ENCODE assay signal across 27 cellular contexts in the genomic region with DNA sequence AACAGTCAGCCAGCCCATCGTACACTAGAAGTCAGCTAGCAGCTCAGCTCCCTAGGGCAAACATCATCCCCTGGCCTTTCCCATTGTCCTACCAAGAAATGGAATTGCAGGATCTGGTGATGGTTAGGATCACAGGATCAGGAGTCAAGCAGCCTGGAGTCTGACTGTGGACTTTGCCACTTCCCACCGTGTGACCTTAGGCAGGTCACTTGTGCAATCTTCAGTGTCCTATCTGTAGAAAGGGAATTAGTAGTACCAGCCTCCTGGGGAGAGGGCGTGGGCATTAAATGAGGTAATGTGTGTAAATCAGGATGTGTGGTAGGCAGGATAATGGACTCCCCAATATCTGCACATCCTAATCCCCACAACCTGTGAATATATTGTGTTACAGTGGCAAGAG. TPM values are rescaled to one million over a fixed set of nuclear protein-coding genes. Genes with fewer than 3 reads are reported as not detected.
DNase-seq lines count a peak whose midpoint lies in the region; ATAC-seq, FAIRE-seq and TF ChIP-seq lines count a peak whose summit lies in the region.
"Had no signal": no experiment of that assay in that cellular context is flagged by ENCODE, and none has a peak within 500 bp of the region (broad histone marks: within the 10 kb centered on the region; RNA-seq: fewer than 3 reads in every experiment).

No MANE protein-coding gene starts in this region.

- no peak overlapping the region for H3K27ac Mint-ChIP-seq in osteocyte (ENCODE audit: unreplicated experiment)
- H3K27ac Mint-ChIP-seq: CD8-positive, alpha-beta T cell had no signal

- H3K4me3 ChIP-seq in coronary artery, result no peak overlapping the region
- no peak overlapping the region for H3K4me3 ChIP-seq in HepG2 (replicated peaks in 1 of 3; ENCODE audit: insufficient read depth in 1 of 3, low read depth in 2 of 3, low read length in 3 of 3)
- H3K4me3 ChIP-seq in left lung, result no peak overlapping the region
- H3K4me3 ChIP-seq: A549, GM12878, MG63, PC-9, SJSA1 had no signal

- no peak overlapping the region for H3K9ac ChIP-seq in HepG2 (ENCODE audit: insufficient read depth, low read depth, low read length)

- no peak overlapping the region for H3K27ac ChIP-seq in coronary artery
- H3K27ac ChIP-seq in HepG2 (ENCODE audit: extremely low read length, insufficient read depth, low read length), result no peak overlapping the region
- no peak overlapping the region for H3K27ac ChIP-seq in left lung
- H3K27ac ChIP-seq: A549, HL-60, PC-9, SJSA1 had no signal

- H3K9me3 ChIP-seq in HepG2 (ENCODE audit: low read length) (no peaks in the 10 kb centered on the region), left lung (no peaks in the 10 kb centered on the region)
- H3K9me3 ChIP-seq: A549, Caco-2, MG63, SJSA1 had no signal

- no peak for TF ChIP-seq RAD21 in HepG2 (CRISPR knock-in tag; IDR thresholded peaks at IDR 0.05)

- peak; percentile 89 for ATAC-seq in HepG2
- ATAC-seq in GM18867 (IDR thresholded peaks at IDR 0.05; ENCODE audit: unreplicated experiment), result no peak
- no peak for ATAC-seq in left lung
- ATAC-seq: A549; CD8-positive, alpha-beta T cell; GM12878 had no signal

- no peaks in the 10 kb centered on the region for H3K9me3 Mint-ChIP-seq in osteocyte (ENCODE audit: unreplicated experiment)
- H3K9me3 Mint-ChIP-seq: CD8-positive, alpha-beta T cell had no signal

- peak; percentile 37 for DNase-seq in HuH-7.5 (ENCODE audit: low spot score)
- peak; percentile 65 for DNase-seq in coronary artery (ENCODE audit: low spot score)
- peak; percentile 50 for DNase-seq in HepG2 (ENCODE audit: low spot score)
- peak; percentile 48 for DNase-seq in osteocyte (ENCODE audit: extremely low spot score, unreplicated experiment)
- no peak for DNase-seq in NCI-H1417 treated with DMSO at 0.1 percent for 48 hours (lab: John Stamatoyannopoulos, UW)
- DNase-seq in left lung, result no peak
- DNase-seq in AG20443 (ENCODE audit: low spot score), result no peak
- DNase-seq: C1 segment of cervical spinal cord; Caco-2; CD8-positive, alpha-beta T cell; GOT3; HCEC 1CT; KBM-7; MG63; NCI-H1694; NCI-H2081; NCI-H526 treated with DMSO at 0.1 percent for 48 hours; PC-9; Right ventricle myocardium superior; RPMI8226 had no signal

- H3K4me1 ChIP-seq in HepG2 (ENCODE audit: insufficient read depth, low read length) (peaks cover 35% of the 10 kb centered on the region), left lung (no peaks in the 10 kb centered on the region)

- H3K36me3 Mint-ChIP-seq in osteocyte (ENCODE audit: unreplicated experiment), result no peaks in the 10 kb centered on the region
- H3K36me3 Mint-ChIP-seq: CD8-positive, alpha-beta T cell had no signal

- CTCF ChIA-PET in HepG2 (lab: Yijun Ruan, JAX; ENCODE audit: low intra/inter-chr PET ratio, low total read pairs), result no interaction called here

- no peak overlapping the region for H3K4me2 ChIP-seq in HepG2 (ENCODE audit: low read depth, low read length)
- H3K4me2 ChIP-seq: A549, PC-9 had no signal

- no TSS peak for BruUV-seq in HepG2 (replicated peaks; lab: Mats Ljungman, UMichigan)

- intact Hi-C loops in HepG2 (cut with micrococcal nuclease; ENCODE audit: unreplicated experiment) (no loop called here), left lung (cut with DNase I) (no loop called here)

- TF ChIP-seq CTCF in coronary artery (IDR thresholded peaks at IDR 0.05), result no peak
- no peak for TF ChIP-seq CTCF in HepG2 (CRISPR knock-in tag; IDR thresholded peaks at IDR 0.05)
- no peak for TF ChIP-seq CTCF in osteocyte (IDR thresholded peaks at IDR 0.05)
- no peak for TF ChIP-seq CTCF in left lung (IDR thresholded peaks at IDR 0.05)

- POLR2A ChIA-PET in HepG2 (lab: Yijun Ruan, JAX), result no interaction called here

- H3K79me2 ChIP-seq in HepG2 (ENCODE audit: insufficient read depth, low read length), result no peaks in the 10 kb centered on the region

- no peaks in the 10 kb centered on the region for H3K27me3 ChIP-seq in HepG2 (ENCODE audit: control insufficient read depth in 1 of 2, insufficient read depth in 2 of 2, low read length in 2 of 2)
- H3K27me3 ChIP-seq in left lung, result no peaks in the 10 kb centered on the region
- H3K27me3 ChIP-seq: MG63, SJSA1 had no signal

- in situ Hi-C loops in HepG2 (cut with HindIII; ENCODE audit: extremely low pct_ligation_motif_present, low pct_unique_long_range_greater_than_20kb), result no loop called here

- no peaks in the 10 kb centered on the region for H3K4me1 Mint-ChIP-seq in osteocyte (ENCODE audit: unreplicated experiment)

- FAIRE-seq in HepG2 (lab: Jason Lieb, UNC), result peak; percentile 63
- FAIRE-seq: A549, G401.6, GM12878 had no signal

- no peak for TF ChIP-seq POLR2A in HepG2 (IDR thresholded peaks at IDR 0.05; ENCODE audit: insufficient read depth in 1 of 2, low read depth in 2 of 2, low read length in 2 of 2)

- no peaks in the 10 kb centered on the region for H4K20me1 ChIP-seq in HepG2 (ENCODE audit: insufficient read depth, low read length)

- H3K27me3 Mint-ChIP-seq in osteocyte (ENCODE audit: unreplicated experiment), result peaks cover 7% of the 10 kb centered on the region

- H3K4me3 Mint-ChIP-seq in osteocyte (ENCODE audit: unreplicated experiment), result no peak overlapping the region
- H3K4me3 Mint-ChIP-seq: CD8-positive, alpha-beta T cell had no signal

- TF ChIP-seq EP300 in HepG2 (IDR thresholded peaks at IDR 0.05; ENCODE audit: low read depth in 2 of 2, low read length in 2 of 2), result no peak
- TF ChIP-seq EP300 in HepG2 (CRISPR knock-in tag; IDR thresholded peaks at IDR 0.05; ENCODE audit: borderline replicate concordance), result no peak

- WGBS in HepG2 (ENCODE audit: low lambda C conversion rate), result 0% methylated on average over 1 of the region's 3 CpGs

- no peaks in the 10 kb centered on the region for H3K36me3 ChIP-seq in HepG2 (replicated peaks in 1 of 2; ENCODE audit: control insufficient read depth in 1 of 2, insufficient read depth in 2 of 2, low read length in 2 of 2)
- H3K36me3 ChIP-seq in left lung, result no peaks in the 10 kb centered on the region
- H3K36me3 ChIP-seq: MG63, SJSA1 had no signal

- no peak overlapping the region for H2AFZ ChIP-seq in HepG2 (ENCODE audit: low read length)
- H2AFZ ChIP-seq: PC-9 had no signal

TF ChIP-seq in HepG2, 621 proteins besides CTCF, POLR2A, EP300 and RAD21 (continues in another document):
- TF ChIP-seq ZNF556 (CRISPR knock-in tag; IDR thresholded peaks at IDR 0.05; ENCODE audit: borderline replicate concordance) (no peak), ZSCAN31 (CRISPR knock-in tag; IDR thresholded peaks at IDR 0.05; ENCODE audit: low read depth) (no peak), JUND (CRISPR knock-in tag; IDR thresholded peaks at IDR 0.05) (no peak), EHMT2 (IDR thresholded peaks at IDR 0.05; ENCODE audit: borderline replicate concordance, low read depth, low read length) (no peak)

RNA-seq across cellular contexts. Expression of a gene that starts 38.6 kb away (rescaled TPM):
- total RNA-seq in HepG2 (2016; rRNA removed; fragmentation: Illumina TruSeq; extraction: Trizol), result 0.02 TPM in 1 of 2 replicates, not detected in the other
- not detected in 2 replicates for total RNA-seq in HepG2 (2016; cell fraction: cytosol; rRNA removed; fragmentation: Illumina TruSeq; extraction: Trizol; ENCODE audit: low read depth)
- total RNA-seq in HepG2 (2016; cell fraction: insoluble cytoplasmic fraction; rRNA removed; fragmentation: Illumina TruSeq; extraction: Trizol), result 0.06 TPM in 1 of 2 replicates, not detected in the other
- not detected in 2 replicates for total RNA-seq in HepG2 (2016; cell fraction: membrane; rRNA removed; fragmentation: Illumina TruSeq; extraction: Trizol)
- not detected in 2 replicates for total RNA-seq in HepG2 (2016; cell fraction: nucleus; rRNA removed; fragmentation: Illumina TruSeq; extraction: Trizol)
- polyA plus RNA-seq in HepG2 (2011; rRNA removed), result 0.17 and 0.26 TPM in 2 replicates
- polyA plus RNA-seq in HepG2 (2011; cell fraction: cytosol; rRNA removed), result 0.32 and 0.43 TPM in 2 replicates
- polyA plus RNA-seq in HepG2 (2011; cell fraction: nucleus; rRNA removed), result 0.11 and 0.14 TPM in 2 replicates
- 0.08 and 0.09 TPM in 2 replicates for polyA plus RNA-seq in HepG2 (2012)
- not detected in 2 replicates for polyA plus RNA-seq in HepG2 (2016; cell fraction: cytosol; fragmentation: Illumina TruSeq; extraction: Trizol; ENCODE audit: low read depth)
- polyA plus RNA-seq in HepG2 (2016; cell fraction: insoluble cytoplasmic fraction; fragmentation: Illumina TruSeq; extraction: Trizol; ENCODE audit: low read depth), result not detected in 2 replicates
- not detected in 2 replicates for polyA plus RNA-seq in HepG2 (2016; cell fraction: membrane; fragmentation: Illumina TruSeq; extraction: Trizol; ENCODE audit: low read depth)
- not detected in 2 replicates for polyA plus RNA-seq in HepG2 (2016; cell fraction: nucleus; fragmentation: Illumina TruSeq; extraction: Trizol; ENCODE audit: insufficient read depth, low read depth)
- 0.80 TPM in 1 of 2 replicates, not detected in the other for polyA minus RNA-seq in HepG2 (2011; rRNA and poly(A)+ RNA removed; ENCODE audit: low replicate concordance)
- polyA minus RNA-seq in HepG2 (2011; cell fraction: cytosol; rRNA and poly(A)+ RNA removed), result 0.20 TPM in 1 of 2 replicates, not detected in the other
- polyA minus RNA-seq in HepG2 (2011; cell fraction: nucleus; rRNA and poly(A)+ RNA removed), result 0.13 TPM in 1 of 2 replicates, not detected in the other
- 0.38 and 0.39 TPM in 2 replicates for total RNA-seq in osteocyte
- total RNA-seq in left lung, result 1 to 10 TPM; 1.0 to 6.9 TPM
- total RNA-seq: CD8-positive, alpha-beta T cell; GM12878 had no signal

RNA-seq across cellular contexts. Expression of a gene that starts 45.4 kb away (rescaled TPM):
- 0.49 and 1.1 TPM in 2 replicates for total RNA-seq in HepG2 (2016; rRNA removed; fragmentation: Illumina TruSeq; extraction: Trizol)
- not detected in 2 replicates for total RNA-seq in HepG2 (2016; cell fraction: cytosol; rRNA removed; fragmentation: Illumina TruSeq; extraction: Trizol; ENCODE audit: low read depth)
- 0.34 and 1.1 TPM in 2 replicates for total RNA-seq in HepG2 (2016; cell fraction: insoluble cytoplasmic fraction; rRNA removed; fragmentation: Illumina TruSeq; extraction: Trizol)
- total RNA-seq in HepG2 (2016; cell fraction: membrane; rRNA removed; fragmentation: Illumina TruSeq; extraction: Trizol), result 0.15 and 0.17 TPM in 2 replicates
- total RNA-seq in HepG2 (2016; cell fraction: nucleus; rRNA removed; fragmentation: Illumina TruSeq; extraction: Trizol), result 0.68 and 1.3 TPM in 2 replicates
- polyA plus RNA-seq in HepG2 (2011; rRNA removed), result 1.8 and 3.8 TPM in 2 replicates
- 1.5 and 1.7 TPM in 2 replicates for polyA plus RNA-seq in HepG2 (2011; cell fraction: cytosol; rRNA removed)
- polyA plus RNA-seq in HepG2 (2011; cell fraction: nucleus; rRNA removed), result 3.5 and 4.1 TPM in 2 replicates
- polyA plus RNA-seq in HepG2 (2012), result 3.9 and 5.5 TPM in 2 replicates
- 0.06 and 0.21 TPM in 2 replicates for polyA plus RNA-seq in HepG2 (2016; cell fraction: cytosol; fragmentation: Illumina TruSeq; extraction: Trizol; ENCODE audit: low read depth)
- polyA plus RNA-seq in HepG2 (2016; cell fraction: insoluble cytoplasmic fraction; fragmentation: Illumina TruSeq; extraction: Trizol; ENCODE audit: low read depth), result 0.59 and 0.69 TPM in 2 replicates
- 0.15 and 0.25 TPM in 2 replicates for polyA plus RNA-seq in HepG2 (2016; cell fraction: membrane; fragmentation: Illumina TruSeq; extraction: Trizol; ENCODE audit: low read depth)
- 2.0 and 2.7 TPM in 2 replicates for polyA plus RNA-seq in HepG2 (2016; cell fraction: nucleus; fragmentation: Illumina TruSeq; extraction: Trizol; ENCODE audit: insufficient read depth, low read depth)
- 2.4 TPM in 1 of 2 replicates, not detected in the other for polyA minus RNA-seq in HepG2 (2011; rRNA and poly(A)+ RNA removed; ENCODE audit: low replicate concordance)
- polyA minus RNA-seq in HepG2 (2011; cell fraction: cytosol; rRNA and poly(A)+ RNA removed), result 0.53 and 1.3 TPM in 2 replicates
- polyA minus RNA-seq in HepG2 (2011; cell fraction: nucleus; rRNA and poly(A)+ RNA removed), result 2.1 and 2.9 TPM in 2 replicates
- total RNA-seq in osteocyte, result 0.27 and 0.39 TPM in 2 replicates
- 1 to 10 TPM; 2.6 to 2.9 TPM for total RNA-seq in left lung
- total RNA-seq: NCI-H460, PC-9 had no signal
- polyA plus RNA-seq: A549 had no signal

Comparison
In these comparisons a context has a peak if more than half of its experiments do, and no peak if none do; other contexts are left out.
1. DNase-seq: peak in HuH-7.5 (single experiment), coronary artery (single experiment), HepG2 (single experiment) and osteocyte (single experiment); none in NCI-H1417 treated with DMSO at 0.1 percent for 48 hours (single experiment), left lung (0 of 2) and AG20443 (single experiment).